Comparison of ENCODE assay signal across 1 cellular context in genomic region chr12:6492838-6493579, GRCh38.
TF ChIP-seq lines count a peak whose summit lies in the region.

TSS of gene MRPL51 (minus strand) at chr12:6493262. CDS start at chr12:6493136, 126 bp downstream.

TF ChIP-seq in K562, 482 proteins besides CTCF, POLR2A, EP300 and RAD21 (continued from another document and continues in another):
- TF ChIP-seq, protein P1, sequence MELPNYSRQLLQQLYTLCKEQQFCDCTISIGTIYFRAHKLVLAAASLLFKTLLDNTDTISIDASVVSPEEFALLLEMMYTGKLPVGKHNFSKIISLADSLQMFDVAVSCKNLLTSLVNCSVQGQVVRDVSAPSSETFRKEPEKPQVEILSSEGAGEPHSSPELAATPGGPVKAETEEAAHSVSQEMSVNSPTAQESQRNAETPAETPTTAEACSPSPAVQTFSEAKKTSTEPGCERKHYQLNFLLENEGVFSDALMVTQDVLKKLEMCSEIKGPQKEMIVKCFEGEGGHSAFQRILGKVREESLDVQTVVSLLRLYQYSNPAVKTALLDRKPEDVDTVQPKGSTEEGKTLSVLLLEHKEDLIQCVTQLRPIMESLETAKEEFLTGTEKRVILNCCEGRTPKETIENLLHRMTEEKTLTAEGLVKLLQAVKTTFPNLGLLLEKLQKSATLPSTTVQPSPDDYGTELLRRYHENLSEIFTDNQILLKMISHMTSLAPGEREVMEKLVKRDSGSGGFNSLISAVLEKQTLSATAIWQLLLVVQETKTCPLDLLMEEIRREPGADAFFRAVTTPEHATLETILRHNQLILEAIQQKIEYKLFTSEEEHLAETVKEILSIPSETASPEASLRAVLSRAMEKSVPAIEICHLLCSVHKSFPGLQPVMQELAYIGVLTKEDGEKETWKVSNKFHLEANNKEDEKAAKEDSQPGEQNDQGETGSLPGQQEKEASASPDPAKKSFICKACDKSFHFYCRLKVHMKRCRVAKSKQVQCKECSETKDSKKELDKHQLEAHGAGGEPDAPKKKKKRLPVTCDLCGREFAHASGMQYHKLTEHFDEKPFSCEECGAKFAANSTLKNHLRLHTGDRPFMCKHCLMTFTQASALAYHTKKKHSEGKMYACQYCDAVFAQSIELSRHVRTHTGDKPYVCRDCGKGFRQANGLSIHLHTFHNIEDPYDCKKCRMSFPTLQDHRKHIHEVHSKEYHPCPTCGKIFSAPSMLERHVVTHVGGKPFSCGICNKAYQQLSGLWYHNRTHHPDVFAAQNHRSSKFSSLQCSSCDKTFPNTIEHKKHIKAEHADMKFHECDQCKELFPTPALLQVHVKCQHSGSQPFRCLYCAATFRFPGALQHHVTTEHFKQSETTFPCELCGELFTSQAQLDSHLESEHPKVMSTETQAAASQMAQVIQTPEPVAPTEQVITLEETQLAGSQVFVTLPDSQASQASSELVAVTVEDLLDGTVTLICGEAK (IDR thresholded peaks at IDR 0.05) = peak; percentile 98
- TF ChIP-seq, protein P1 (CRISPR knock-in tag; IDR thresholded peaks at IDR 0.05) = no peak
- no peak for TF ChIP-seq CBFA2T2 (conservative IDR thresholded peaks at IDR 0.05)
- TF ChIP-seq SMAD4 (CRISPR knock-in tag; conservative IDR thresholded peaks at IDR 0.05) = no peak
- no peak for TF ChIP-seq TCF7L2 (IDR thresholded peaks at IDR 0.05; ENCODE audit: low read depth, low read length)
- no peak for TF ChIP-seq SRSF3 (IDR thresholded peaks at IDR 0.05; ENCODE audit: insufficient read depth, low read length)
- no peak for TF ChIP-seq WHSC1 (IDR thresholded peaks at IDR 0.05; ENCODE audit: low read length)
- TF ChIP-seq NR2C2 (CRISPR knock-in tag; IDR thresholded peaks at IDR 0.05) = no peak
- TF ChIP-seq NR2C2 (tag; IDR thresholded peaks at IDR 0.05) = peak; percentile 71; the same call in 1 of the 2 replicates
- TF ChIP-seq SNAPC5 (CRISPR knock-in tag; IDR thresholded peaks at IDR 0.05) = no peak
- no peak for TF ChIP-seq CBX2 (IDR thresholded peaks at IDR 0.05; ENCODE audit: insufficient read depth, low read length, poor library complexity, severe bottlenecking)
- no peak for TF ChIP-seq MAFK (IDR thresholded peaks at IDR 0.05; ENCODE audit: low read length)
- TF ChIP-seq NCOA1 (IDR thresholded peaks at IDR 0.05; ENCODE audit: low read depth) = peak; percentile 92
- no peak for TF ChIP-seq BRD9 (IDR thresholded peaks at IDR 0.05; ENCODE audit: low read depth, partially characterized antibody)
- no peak for TF ChIP-seq ZNF175 (CRISPR knock-in tag; IDR thresholded peaks at IDR 0.05; ENCODE audit: low read depth)
- 0 out of 2 replicates have a peak, but pooled peaks have one; percentile 16 for TF ChIP-seq NCOR1 (IDR thresholded peaks at IDR 0.05)
- no peak for TF ChIP-seq ETS2 (tag; IDR thresholded peaks at IDR 0.05; ENCODE audit: borderline replicate concordance, poor library complexity, severe bottlenecking)
- TF ChIP-seq, protein P2, sequence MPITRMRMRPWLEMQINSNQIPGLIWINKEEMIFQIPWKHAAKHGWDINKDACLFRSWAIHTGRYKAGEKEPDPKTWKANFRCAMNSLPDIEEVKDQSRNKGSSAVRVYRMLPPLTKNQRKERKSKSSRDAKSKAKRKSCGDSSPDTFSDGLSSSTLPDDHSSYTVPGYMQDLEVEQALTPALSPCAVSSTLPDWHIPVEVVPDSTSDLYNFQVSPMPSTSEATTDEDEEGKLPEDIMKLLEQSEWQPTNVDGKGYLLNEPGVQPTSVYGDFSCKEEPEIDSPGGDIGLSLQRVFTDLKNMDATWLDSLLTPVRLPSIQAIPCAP (CRISPR knock-in tag; IDR thresholded peaks at IDR 0.05; ENCODE audit: borderline replicate concordance) = no peak
- no peak for TF ChIP-seq XRCC5 (IDR thresholded peaks at IDR 0.05; ENCODE audit: low read depth, low read length)
- 0 out of 2 replicates have a peak, but pooled peaks have one; percentile 2 for TF ChIP-seq KLF16 (IDR thresholded peaks at IDR 0.05)
- TF ChIP-seq SRSF7 (optimal IDR thresholded peaks at IDR 0.05; ENCODE audit: low read depth, low read length) = no peak
- peak; percentile 56 to 63; a peak in 3 of 4 replicates for TF ChIP-seq KDM1A (IDR thresholded peaks at IDR 0.05)
- TF ChIP-seq KAT2B (IDR thresholded peaks at IDR 0.05; ENCODE audit: low read depth, low read length) = no peak
- TF ChIP-seq, protein P3, sequence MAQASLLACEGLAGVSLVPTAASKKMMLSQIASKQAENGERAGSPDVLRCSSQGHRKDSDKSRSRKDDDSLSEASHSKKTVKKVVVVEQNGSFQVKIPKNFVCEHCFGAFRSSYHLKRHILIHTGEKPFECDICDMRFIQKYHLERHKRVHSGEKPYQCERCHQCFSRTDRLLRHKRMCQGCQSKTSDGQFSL (CRISPR knock-in tag; IDR thresholded peaks at IDR 0.05) = no peak
- TF ChIP-seq, protein P3 (tag; IDR thresholded peaks at IDR 0.05) = no peak
- no peak for TF ChIP-seq CHD2 (IDR thresholded peaks at IDR 0.05; ENCODE audit: low read depth, low read length)
- no peak for TF ChIP-seq RBM22 (IDR thresholded peaks at IDR 0.05; ENCODE audit: low read depth, low read length, poor library complexity, severe bottlenecking)
- no peak for TF ChIP-seq FIP1L1 (IDR thresholded peaks at IDR 0.05; ENCODE audit: low read depth, low read length, poor library complexity, severe bottlenecking)
- TF ChIP-seq, protein P4, sequence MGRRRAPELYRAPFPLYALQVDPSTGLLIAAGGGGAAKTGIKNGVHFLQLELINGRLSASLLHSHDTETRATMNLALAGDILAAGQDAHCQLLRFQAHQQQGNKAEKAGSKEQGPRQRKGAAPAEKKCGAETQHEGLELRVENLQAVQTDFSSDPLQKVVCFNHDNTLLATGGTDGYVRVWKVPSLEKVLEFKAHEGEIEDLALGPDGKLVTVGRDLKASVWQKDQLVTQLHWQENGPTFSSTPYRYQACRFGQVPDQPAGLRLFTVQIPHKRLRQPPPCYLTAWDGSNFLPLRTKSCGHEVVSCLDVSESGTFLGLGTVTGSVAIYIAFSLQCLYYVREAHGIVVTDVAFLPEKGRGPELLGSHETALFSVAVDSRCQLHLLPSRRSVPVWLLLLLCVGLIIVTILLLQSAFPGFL (CRISPR knock-in tag; IDR thresholded peaks at IDR 0.05) = 0 out of 2 replicates have a peak, but pooled peaks have one; percentile 21
- TF ChIP-seq NFIX (CRISPR knock-in tag; IDR thresholded peaks at IDR 0.05; ENCODE audit: low read depth) = no peak
- TF ChIP-seq ETV5 (CRISPR knock-in tag; IDR thresholded peaks at IDR 0.05; ENCODE audit: low read depth) = peak; percentile 79
- no peak for TF ChIP-seq PYGO2 (tag; IDR thresholded peaks at IDR 0.05)
- TF ChIP-seq, protein P5, sequence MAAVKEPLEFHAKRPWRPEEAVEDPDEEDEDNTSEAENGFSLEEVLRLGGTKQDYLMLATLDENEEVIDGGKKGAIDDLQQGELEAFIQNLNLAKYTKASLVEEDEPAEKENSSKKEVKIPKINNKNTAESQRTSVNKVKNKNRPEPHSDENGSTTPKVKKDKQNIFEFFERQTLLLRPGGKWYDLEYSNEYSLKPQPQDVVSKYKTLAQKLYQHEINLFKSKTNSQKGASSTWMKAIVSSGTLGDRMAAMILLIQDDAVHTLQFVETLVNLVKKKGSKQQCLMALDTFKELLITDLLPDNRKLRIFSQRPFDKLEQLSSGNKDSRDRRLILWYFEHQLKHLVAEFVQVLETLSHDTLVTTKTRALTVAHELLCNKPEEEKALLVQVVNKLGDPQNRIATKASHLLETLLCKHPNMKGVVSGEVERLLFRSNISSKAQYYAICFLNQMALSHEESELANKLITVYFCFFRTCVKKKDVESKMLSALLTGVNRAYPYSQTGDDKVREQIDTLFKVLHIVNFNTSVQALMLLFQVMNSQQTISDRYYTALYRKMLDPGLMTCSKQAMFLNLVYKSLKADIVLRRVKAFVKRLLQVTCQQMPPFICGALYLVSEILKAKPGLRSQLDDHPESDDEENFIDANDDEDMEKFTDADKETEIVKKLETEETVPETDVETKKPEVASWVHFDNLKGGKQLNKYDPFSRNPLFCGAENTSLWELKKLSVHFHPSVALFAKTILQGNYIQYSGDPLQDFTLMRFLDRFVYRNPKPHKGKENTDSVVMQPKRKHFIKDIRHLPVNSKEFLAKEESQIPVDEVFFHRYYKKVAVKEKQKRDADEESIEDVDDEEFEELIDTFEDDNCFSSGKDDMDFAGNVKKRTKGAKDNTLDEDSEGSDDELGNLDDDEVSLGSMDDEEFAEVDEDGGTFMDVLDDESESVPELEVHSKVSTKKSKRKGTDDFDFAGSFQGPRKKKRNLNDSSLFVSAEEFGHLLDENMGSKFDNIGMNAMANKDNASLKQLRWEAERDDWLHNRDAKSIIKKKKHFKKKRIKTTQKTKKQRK (IDR thresholded peaks at IDR 0.05; ENCODE audit: borderline replicate concordance, low read depth, low read length) = no peak
- no peak; the same call in 1 of the 2 replicates for TF ChIP-seq DPF2 (IDR thresholded peaks at IDR 0.05)
- no peak for TF ChIP-seq ZSCAN29 (IDR thresholded peaks at IDR 0.05)
- TF ChIP-seq KAT7 (CRISPR knock-in tag; IDR thresholded peaks at IDR 0.05; ENCODE audit: borderline replicate concordance) = no peak
- no peak for TF ChIP-seq RNF2 (IDR thresholded peaks at IDR 0.05)
- no peak for TF ChIP-seq NELFE (IDR thresholded peaks at IDR 0.05; ENCODE audit: insufficient read depth, insufficient read length)
- TF ChIP-seq, protein P6, sequence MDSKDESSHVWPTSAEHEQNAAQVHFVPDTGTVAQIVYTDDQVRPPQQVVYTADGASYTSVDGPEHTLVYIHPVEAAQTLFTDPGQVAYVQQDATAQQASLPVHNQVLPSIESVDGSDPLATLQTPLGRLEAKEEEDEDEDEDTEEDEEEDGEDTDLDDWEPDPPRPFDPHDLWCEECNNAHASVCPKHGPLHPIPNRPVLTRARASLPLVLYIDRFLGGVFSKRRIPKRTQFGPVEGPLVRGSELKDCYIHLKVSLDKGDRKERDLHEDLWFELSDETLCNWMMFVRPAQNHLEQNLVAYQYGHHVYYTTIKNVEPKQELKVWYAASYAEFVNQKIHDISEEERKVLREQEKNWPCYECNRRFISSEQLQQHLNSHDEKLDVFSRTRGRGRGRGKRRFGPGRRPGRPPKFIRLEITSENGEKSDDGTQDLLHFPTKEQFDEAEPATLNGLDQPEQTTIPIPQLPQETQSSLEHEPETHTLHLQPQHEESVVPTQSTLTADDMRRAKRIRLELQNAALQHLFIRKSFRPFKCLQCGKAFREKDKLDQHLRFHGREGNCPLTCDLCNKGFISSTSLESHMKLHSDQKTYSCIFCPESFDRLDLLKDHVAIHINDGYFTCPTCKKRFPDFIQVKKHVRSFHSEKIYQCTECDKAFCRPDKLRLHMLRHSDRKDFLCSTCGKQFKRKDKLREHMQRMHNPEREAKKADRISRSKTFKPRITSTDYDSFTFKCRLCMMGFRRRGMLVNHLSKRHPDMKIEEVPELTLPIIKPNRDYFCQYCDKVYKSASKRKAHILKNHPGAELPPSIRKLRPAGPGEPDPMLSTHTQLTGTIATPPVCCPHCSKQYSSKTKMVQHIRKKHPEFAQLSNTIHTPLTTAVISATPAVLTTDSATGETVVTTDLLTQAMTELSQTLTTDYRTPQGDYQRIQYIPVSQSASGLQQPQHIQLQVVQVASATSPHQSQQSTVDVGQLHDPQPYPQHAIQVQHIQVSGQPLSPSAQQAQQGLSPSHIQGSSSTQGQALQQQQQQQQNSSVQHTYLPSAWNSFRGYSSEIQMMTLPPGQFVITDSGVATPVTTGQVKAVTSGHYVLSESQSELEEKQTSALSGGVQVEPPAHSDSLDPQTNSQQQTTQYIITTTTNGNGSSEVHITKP (IDR thresholded peaks at IDR 0.05; ENCODE audit: partially characterized antibody) = peak; percentile 33
- TF ChIP-seq KDM4B (IDR thresholded peaks at IDR 0.05; ENCODE audit: borderline replicate concordance in 2 of 2, low read depth in 1 of 2) = peak in 1 of 2 experiments; percentile 50; a peak in 1 of 4 replicates
- no peak for TF ChIP-seq HOMEZ (CRISPR knock-in tag; IDR thresholded peaks at IDR 0.05)
- no peak for TF ChIP-seq HOXB6 (CRISPR knock-in tag; IDR thresholded peaks at IDR 0.05; ENCODE audit: borderline replicate concordance)
- no peak for TF ChIP-seq SMARCA4 (IDR thresholded peaks at IDR 0.05)
- TF ChIP-seq, protein P7, sequence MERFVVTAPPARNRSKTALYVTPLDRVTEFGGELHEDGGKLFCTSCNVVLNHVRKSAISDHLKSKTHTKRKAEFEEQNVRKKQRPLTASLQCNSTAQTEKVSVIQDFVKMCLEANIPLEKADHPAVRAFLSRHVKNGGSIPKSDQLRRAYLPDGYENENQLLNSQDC (CRISPR knock-in tag; IDR thresholded peaks at IDR 0.05) = no peak
- no peak for TF ChIP-seq LARP7 (IDR thresholded peaks at IDR 0.05)
